In the genomic region with DNA sequence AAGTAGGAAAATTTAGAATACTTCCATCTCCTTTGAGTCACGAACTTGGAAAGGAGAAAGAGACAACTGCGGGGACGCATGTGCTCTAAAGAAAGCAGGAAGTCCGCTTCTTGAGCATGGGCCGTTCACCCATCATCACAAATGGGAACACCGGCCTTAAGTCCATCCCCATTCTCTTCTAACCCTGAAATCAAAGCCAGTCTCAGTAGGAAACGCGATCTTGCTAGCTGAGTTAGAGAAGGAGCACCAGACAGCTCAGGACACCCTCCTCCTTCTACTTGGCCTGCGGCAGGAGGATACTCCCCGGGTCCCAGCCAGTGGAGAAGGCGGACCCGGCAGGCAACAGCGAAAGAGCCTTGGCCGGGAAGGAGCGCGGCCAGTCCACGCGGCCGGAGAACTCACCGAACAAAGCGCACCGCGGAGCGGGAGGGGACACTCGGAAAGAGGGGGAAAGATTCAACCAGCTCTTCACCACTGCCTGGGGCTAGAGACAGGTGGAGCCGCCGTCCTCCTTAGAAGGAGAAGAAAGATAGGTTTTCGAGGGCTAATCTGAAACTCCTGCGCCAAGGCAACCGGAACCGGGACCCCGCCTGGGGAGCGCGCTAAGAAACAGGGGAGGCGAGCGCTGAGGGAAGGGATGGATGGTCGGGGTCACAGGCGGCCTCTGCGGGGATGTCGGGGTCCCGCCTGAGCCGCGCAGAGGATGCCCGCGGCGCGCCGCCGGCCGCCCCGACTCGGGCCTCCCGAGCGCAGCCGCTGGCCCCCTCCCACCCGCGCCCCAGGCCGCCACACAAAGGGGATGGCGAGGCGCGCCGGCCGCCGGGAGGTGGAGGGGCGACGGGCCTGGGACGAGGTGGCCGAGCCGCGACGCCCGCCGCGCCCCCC, we compare ENCODE assay signal across 8 cellular contexts. TPM values are rescaled to one million over a fixed set of nuclear protein-coding genes. Genes with fewer than 3 reads are reported as not detected.
A peak's percentile ranks its signal among the peaks of the same experiment; 100 is the strongest.
DNase-seq lines count a peak whose midpoint lies in the region; ATAC-seq and TF ChIP-seq lines count a peak whose summit lies in the region.

No MANE protein-coding gene starts in this region.

- no peak for DNase-seq in AG04449 (ENCODE audit: low read depth, low spot score)
- peak; percentile 36 for DNase-seq in NCI-H446 treated with DMSO at 0.1 percent for 48 hours (lab: John Stamatoyannopoulos, UW)
- peak; percentile 53 for DNase-seq in activated CD8-positive, alpha-beta T cell treated with anti-CD3 and anti-CD28 coated beads, Interleukin-2, amount 10 ng/mL, durations not matched to agents 7 days and 5 days
- peak; percentile 53 for DNase-seq in endothelial cell (ENCODE audit: low spot score)
- DNase-seq in mucosa of descending colon = peak; percentile 61 to 75 (median 73)
- peak; percentile 24 to 79 for DNase-seq in stimulated activated effector memory CD8-positive, alpha-beta T cell treated with anti-CD3 and anti-CD28 coated beads, Interleukin-12 subunit alpha, Interleukin-12 subunit beta, amount 100 ng/mL, for 72 hours (ENCODE audit: low spot score in 2 of 2)

- POLR2A ChIA-PET in AG04449 (lab: Yijun Ruan, JAX) = interaction anchor here (0.9 to 1.9 kb wide), 7 partner anchors 12 to 198 kb away, joined by 3 to 18 read pairs (median 6); no protein-coding TSS in a partner anchor
- POLR2A ChIA-PET in activated CD8-positive, alpha-beta T cell treated with anti-CD3 and anti-CD28 coated beads, Interleukin-2, amount 10 ng/mL, durations not matched to agents 7 days and 5 days (lab: Charles Lee) = interaction anchor here (0.6 to 2.8 kb wide), 6 partner anchors 12 to 865 kb away, joined by 3 to 12 read pairs (median 6); partner anchors contain the start of genes AZI2, NEK10 and ZCWPW2

- peaks cover 28% of the 10 kb centered on the region for H3K36me3 Mint-ChIP-seq in activated CD8-positive, alpha-beta T cell treated with anti-CD3 and anti-CD28 coated beads, Interleukin-2, amount 10 ng/mL, durations not matched to agents 7 days and 5 days (ENCODE audit: low read depth)
- H3K36me3 Mint-ChIP-seq in endothelial cell (ENCODE audit: low read depth, unreplicated experiment) = no peaks in the 10 kb centered on the region
- peaks cover 44% of the 10 kb centered on the region for H3K36me3 Mint-ChIP-seq in stimulated activated effector memory CD8-positive, alpha-beta T cell treated with anti-CD3 and anti-CD28 coated beads, Interleukin-12 subunit alpha, Interleukin-12 subunit beta, amount 100 ng/mL, for 72 hours

- no peaks in the 10 kb centered on the region for H3K27me3 Mint-ChIP-seq in activated CD8-positive, alpha-beta T cell treated with anti-CD3 and anti-CD28 coated beads, Interleukin-2, amount 10 ng/mL, durations not matched to agents 7 days and 5 days (ENCODE audit: low read depth)
- peaks cover 14% of the 10 kb centered on the region for H3K27me3 Mint-ChIP-seq in endothelial cell (ENCODE audit: unreplicated experiment)

- no peaks in the 10 kb centered on the region for H3K4me1 ChIP-seq in mucosa of descending colon (ENCODE audit: low read depth)

- H3K27ac Mint-ChIP-seq in activated CD8-positive, alpha-beta T cell treated with anti-CD3 and anti-CD28 coated beads, Interleukin-2, amount 10 ng/mL, durations not matched to agents 7 days and 5 days = peak overlapping the region; percentile 98
- peak overlapping the region; percentile 89 for H3K27ac Mint-ChIP-seq in endothelial cell (ENCODE audit: unreplicated experiment)
- H3K27ac Mint-ChIP-seq in stimulated activated effector memory CD8-positive, alpha-beta T cell treated with anti-CD3 and anti-CD28 coated beads, Interleukin-12 subunit alpha, Interleukin-12 subunit beta, amount 100 ng/mL, for 72 hours = peak overlapping the region; percentile 97

- H3K36me3 ChIP-seq in mucosa of descending colon (ENCODE audit: low read depth) = peaks cover 4% of the 10 kb centered on the region

- H3K9me3 Mint-ChIP-seq in activated CD8-positive, alpha-beta T cell treated with anti-CD3 and anti-CD28 coated beads, Interleukin-2, amount 10 ng/mL, durations not matched to agents 7 days and 5 days (ENCODE audit: insufficient read depth) = no peaks in the 10 kb centered on the region
- no peaks in the 10 kb centered on the region for H3K9me3 Mint-ChIP-seq in endothelial cell (ENCODE audit: unreplicated experiment)
- H3K9me3 Mint-ChIP-seq in stimulated activated effector memory CD8-positive, alpha-beta T cell treated with anti-CD3 and anti-CD28 coated beads, Interleukin-12 subunit alpha, Interleukin-12 subunit beta, amount 100 ng/mL, for 72 hours = no peaks in the 10 kb centered on the region

- intact Hi-C loops in mucosa of descending colon (cut with DNase I, micrococcal nuclease) = loop anchor here in 1 of 2 donors (10.0 kb wide), 1 partner anchor 191 kb away; no protein-coding TSS in a partner anchor

- peak overlapping the region; percentile 100 for H3K4me3 Mint-ChIP-seq in activated CD8-positive, alpha-beta T cell treated with anti-CD3 and anti-CD28 coated beads, Interleukin-2, amount 10 ng/mL, durations not matched to agents 7 days and 5 days
- H3K4me3 Mint-ChIP-seq in endothelial cell (ENCODE audit: unreplicated experiment) = peak overlapping the region; percentile 98
- H3K4me3 Mint-ChIP-seq in stimulated activated effector memory CD8-positive, alpha-beta T cell treated with anti-CD3 and anti-CD28 coated beads, Interleukin-12 subunit alpha, Interleukin-12 subunit beta, amount 100 ng/mL, for 72 hours = peak overlapping the region; percentile 98

- TF ChIP-seq CTCF in AG04449 (IDR thresholded peaks at IDR 0.05; ENCODE audit: insufficient read depth, low read length, missing control alignments) (no peak), endothelial cell (IDR thresholded peaks at IDR 0.05; ENCODE audit: unreplicated experiment) (no peak), mucosa of descending colon (IDR thresholded peaks at IDR 0.05) (no peak)

- H3K4me1 Mint-ChIP-seq in activated CD8-positive, alpha-beta T cell treated with anti-CD3 and anti-CD28 coated beads, Interleukin-2, amount 10 ng/mL, durations not matched to agents 7 days and 5 days (ENCODE audit: low read depth) = peaks cover 44% of the 10 kb centered on the region
- H3K4me1 Mint-ChIP-seq in endothelial cell (ENCODE audit: unreplicated experiment) = peaks cover 19% of the 10 kb centered on the region
- peaks cover 42% of the 10 kb centered on the region for H3K4me1 Mint-ChIP-seq in stimulated activated effector memory CD8-positive, alpha-beta T cell treated with anti-CD3 and anti-CD28 coated beads, Interleukin-12 subunit alpha, Interleukin-12 subunit beta, amount 100 ng/mL, for 72 hours

- CTCF ChIA-PET in AG04449 (lab: Yijun Ruan, JAX) = interaction anchor here (0.7 to 3.0 kb wide), 3 partner anchors 16 to 197 kb away, joined by 3 to 9 read pairs (median 5); no protein-coding TSS in a partner anchor
- CTCF ChIA-PET in activated CD8-positive, alpha-beta T cell treated with anti-CD3 and anti-CD28 coated beads, Interleukin-2, amount 10 ng/mL, durations not matched to agents 7 days and 5 days (lab: Charles Lee) = interaction anchor here (0.6 to 3.6 kb wide), 5 partner anchors 9 to 198 kb away, joined by 3 to 14 read pairs (median 3); no protein-coding TSS in a partner anchor

- no peaks in the 10 kb centered on the region for H3K9me3 ChIP-seq in mucosa of descending colon

- peak overlapping the region; percentile 80 for H3K4me3 ChIP-seq in AG04449 (ENCODE audit: low read depth, low read length)
- H3K4me3 ChIP-seq in mucosa of descending colon = peak overlapping the region; percentile 75

- ATAC-seq in GM18502 (IDR thresholded peaks at IDR 0.05; ENCODE audit: poor library complexity, unreplicated experiment) (peak; percentile 25), HG02884 (IDR thresholded peaks at IDR 0.05; ENCODE audit: unreplicated experiment) (peak; percentile 19), mucosa of descending colon (peak; percentile 10)
- ATAC-seq in activated CD8-positive, alpha-beta T cell treated with anti-CD3 and anti-CD28 coated beads, Interleukin-2, amount 10 ng/mL, durations not matched to agents 7 days and 5 days = peak; percentile 17
- peak; percentile 22 for ATAC-seq in stimulated activated effector memory CD8-positive, alpha-beta T cell treated with anti-CD3 and anti-CD28 coated beads, Interleukin-12 subunit alpha, Interleukin-12 subunit beta, amount 100 ng/mL, for 72 hours

RNA-seq across cellular contexts. Expression of gene SLC4A7, which starts 0.8 kb away (rescaled TPM):
- 10 to 100 TPM; 31.9 to 32.9 TPM for total RNA-seq in activated CD8-positive, alpha-beta T cell treated with anti-CD3 and anti-CD28 coated beads, Interleukin-2, amount 10 ng/mL, durations not matched to agents 7 days and 5 days
- total RNA-seq in endothelial cell (ENCODE audit: unreplicated experiment) (29.1 TPM), mucosa of descending colon (10 to 100 TPM; 21.2 to 43.3 (median 22.7) TPM)
